ENCODE assay signal across 15 cellular contexts in genomic region chr3:196774845-196775422, GRCh38. TPM values are rescaled to one million over a fixed set of nuclear protein-coding genes. Genes with fewer than 3 reads are reported as not detected.
DNase-seq lines count a peak whose midpoint lies in the region; ATAC-seq and TF ChIP-seq lines count a peak whose summit lies in the region.
"Had no signal": no experiment of that assay in that cellular context is flagged by ENCODE, and none has a peak within 500 bp of the region (broad histone marks: within the 10 kb centered on the region; RNA-seq: fewer than 3 reads in every experiment).

No MANE protein-coding gene starts in this region.

- no peak overlapping the region for H3K9ac ChIP-seq in BLaER1 treated with 17β-estradiol and CSF1 and Interleukin-3, amounts not matched to agents 10 nM and 100 nM

- peak overlapping the region; percentile 1 for H3K4me3 Mint-ChIP-seq in central memory CD8-positive, alpha-beta T cell
- peak overlapping the region in 7 of 10 donors; percentile 3 to 58 (median 37) for H3K4me3 Mint-ChIP-seq in naive thymus-derived CD4-positive, alpha-beta T cell
- H3K4me3 Mint-ChIP-seq: CD14-positive monocyte had no signal

- peaks cover 76% of the 10 kb centered on the region for H3K4me1 Mint-ChIP-seq in central memory CD8-positive, alpha-beta T cell
- H3K4me1 Mint-ChIP-seq in naive thymus-derived CD4-positive, alpha-beta T cell: peaks cover 40 to 91% (median 83%) of the 10 kb centered on the region in 7 donors

- H3K9me3 Mint-ChIP-seq in central memory CD8-positive, alpha-beta T cell: no peaks in the 10 kb centered on the region
- peaks cover 0 to 10% (median 0%) of the 10 kb centered on the region in 11 donors for H3K9me3 Mint-ChIP-seq in naive thymus-derived CD4-positive, alpha-beta T cell

- H4K20me1 ChIP-seq in BLaER1 treated with 17β-estradiol and CSF1 and Interleukin-3, amounts not matched to agents 10 nM and 100 nM: peaks cover 74 to 100% (median 100%) of the 10 kb centered on the region in 11 experiments
- peaks cover 14% of the 10 kb centered on the region; the same call in 1 of the 2 replicates for H4K20me1 ChIP-seq in PC-9 (ENCODE audit: insufficient read depth)

- WGBS in ovary, 3 donors: 92 to 96% (median 96%) methylated on average over 6 of the region's 6 CpGs

- H3K27me3 Mint-ChIP-seq in central memory CD8-positive, alpha-beta T cell: no peaks in the 10 kb centered on the region
- H3K27me3 Mint-ChIP-seq in naive thymus-derived CD4-positive, alpha-beta T cell: no peaks in the 10 kb centered on the region

- H2AFZ ChIP-seq in PC-9: no peak overlapping the region

- no peak overlapping the region for H3K27ac Mint-ChIP-seq in central memory CD8-positive, alpha-beta T cell (ENCODE audit: low read depth)
- peak overlapping the region in 8 of 9 donors; percentile 4 to 89 (median 26) for H3K27ac Mint-ChIP-seq in naive thymus-derived CD4-positive, alpha-beta T cell

- peaks cover 35 to 70% (median 40%) of the 10 kb centered on the region in 10 experiments for H3K4me1 ChIP-seq in BLaER1 treated with 17β-estradiol and CSF1 and Interleukin-3, amounts not matched to agents 10 nM and 100 nM
- peaks cover 11 to 19% of the 10 kb centered on the region in 2 donors for H3K4me1 ChIP-seq in naive thymus-derived CD4-positive, alpha-beta T cell (ENCODE audit: control insufficient read depth in 2 of 2, insufficient read depth in 2 of 2, low read length in 2 of 2)
- H3K4me1 ChIP-seq in PC-9 (replicated peaks; ENCODE audit: insufficient read depth): no peaks in the 10 kb centered on the region
- H3K4me1 ChIP-seq in ovary (ENCODE audit: insufficient read depth): peaks cover 15% of the 10 kb centered on the region

- no peak for ATAC-seq in central memory CD8-positive, alpha-beta T cell (replicated peaks; ENCODE audit: extremely low read depth, poor library complexity, severe bottlenecking)
- no peak for ATAC-seq in naive thymus-derived CD4-positive, alpha-beta T cell
- ATAC-seq in GM21786 (IDR thresholded peaks at IDR 0.05; ENCODE audit: unreplicated experiment): no peak

- no TSS peak for BruUV-seq in PC-9 (replicated peaks; lab: Mats Ljungman, UMichigan)

- TF ChIP-seq CTCF in PC-9 (conservative IDR thresholded peaks at IDR 0.05) (no peak), ovary (IDR thresholded peaks at IDR 0.05) (no peak)

- intact Hi-C loops in naive thymus-derived CD4-positive, alpha-beta T cell (cut with micrococcal nuclease): loop anchor here in 1 of 2 donors (5.0 kb wide), 1 partner anchor 33 kb away; no protein-coding TSS in a partner anchor
- intact Hi-C loops in PC-9 (cut with micrococcal nuclease; ENCODE audit: unreplicated experiment): no loop called here
- intact Hi-C loops in ovary (cut with DNase I): no loop called here

- TF ChIP-seq POLR2A in ovary (IDR thresholded peaks at IDR 0.05): no peak

- peaks cover 6 to 60% (median 45%) of the 10 kb centered on the region in 11 experiments; a peak in 21 of 22 replicates for H3K9me3 ChIP-seq in BLaER1 treated with 17β-estradiol and CSF1 and Interleukin-3, amounts not matched to agents 10 nM and 100 nM (replicated peaks in 1 of 11)
- no peaks in the 10 kb centered on the region for H3K9me3 ChIP-seq in naive thymus-derived CD4-positive, alpha-beta T cell (ENCODE audit: control insufficient read depth in 2 of 3, low read length in 3 of 3)
- peaks cover 4% of the 10 kb centered on the region for H3K9me3 ChIP-seq in PC-9 (ENCODE audit: insufficient read depth, low read depth)
- H3K9me3 ChIP-seq in ovary: no peaks in the 10 kb centered on the region

- POLR2A ChIA-PET in naive thymus-derived CD4-positive, alpha-beta T cell (lab: Charles Lee): no interaction called here
- POLR2A ChIA-PET in PC-9 (lab: Charles Lee; ENCODE audit: unreplicated experiment): interaction anchor here (0.6 kb wide), 1 partner anchor 124 kb away, joined by 8 read pairs; no protein-coding TSS in a partner anchor

- no peaks in the 10 kb centered on the region for H3K9me2 ChIP-seq in PC-9 (ENCODE audit: insufficient read depth)

- H3K4me3 ChIP-seq in BLaER1 treated with 17β-estradiol and CSF1 and Interleukin-3, amounts not matched to agents 10 nM and 100 nM: no peak overlapping the region
- no peak overlapping the region for H3K4me3 ChIP-seq in naive thymus-derived CD4-positive, alpha-beta T cell (ENCODE audit: low read length)
- H3K4me3 ChIP-seq in PC-9 (no peak overlapping the region), ovary (no peak overlapping the region)

- no peak for TF ChIP-seq EP300 in ovary (IDR thresholded peaks at IDR 0.05)

- H3F3A ChIP-seq in PC-9 (ENCODE audit: insufficient read depth, low read depth): peaks cover 11% of the 10 kb centered on the region; the same call in 1 of the 2 replicates

- H3K79me2 ChIP-seq in PC-9 (ENCODE audit: low read depth): peaks cover 94% of the 10 kb centered on the region

- H3K36me3 ChIP-seq in BLaER1 treated with 17β-estradiol and CSF1 and Interleukin-3, amounts not matched to agents 10 nM and 100 nM: peaks cover 48 to 83% (median 60%) of the 10 kb centered on the region in 11 experiments
- peaks cover 0 to 8% (median 0%) of the 10 kb centered on the region in 3 experiments for H3K36me3 ChIP-seq in naive thymus-derived CD4-positive, alpha-beta T cell (ENCODE audit: control insufficient read depth in 2 of 3, insufficient read depth in 3 of 3, low read length in 3 of 3)
- peaks cover 4% of the 10 kb centered on the region for H3K36me3 ChIP-seq in PC-9 (ENCODE audit: low read depth)
- no peaks in the 10 kb centered on the region for H3K36me3 ChIP-seq in ovary

- H3K4me2 ChIP-seq in BLaER1 treated with 17β-estradiol and CSF1 and Interleukin-3, amounts not matched to agents 10 nM and 100 nM: peak overlapping the region; percentile 33 to 81 (median 58); a peak in 17 of 22 replicates
- H3K4me2 ChIP-seq in PC-9: no peak overlapping the region

- peaks cover 15% of the 10 kb centered on the region for H3K36me3 Mint-ChIP-seq in central memory CD8-positive, alpha-beta T cell (ENCODE audit: insufficient read depth)
- H3K36me3 Mint-ChIP-seq in naive thymus-derived CD4-positive, alpha-beta T cell: peaks cover 3 to 46% (median 32%) of the 10 kb centered on the region in 5 donors

- CTCF ChIA-PET in naive thymus-derived CD4-positive, alpha-beta T cell (lab: Charles Lee): no interaction called here
- CTCF ChIA-PET in PC-9 (lab: Charles Lee): no interaction called here

- DNase-seq in HCEC 1CT: peak; percentile 24
- no peak for DNase-seq in central memory CD8-positive, alpha-beta T cell (ENCODE audit: low spot score in 2 of 2)
- no peak for DNase-seq in naive thymus-derived CD4-positive, alpha-beta T cell
- DNase-seq in PC-9: no peak
- no peak for DNase-seq in ovary
- no peak for DNase-seq in DMS53 treated with DMSO at 0.1 percent for 48 hours (lab: John Stamatoyannopoulos, UW; ENCODE audit: unreplicated experiment)
- DNase-seq: activated T-cell treated with anti-CD3 and anti-CD28 coated beads, Interleukin-2, amount 50 U/mL, for 1 hour; islet precursor cell; NCI-H1105; NCI-H69; SHP77 had no signal

- H3K27ac ChIP-seq in BLaER1 treated with 17β-estradiol and CSF1 and Interleukin-3, amounts not matched to agents 10 nM and 100 nM: peak overlapping the region in 5 of 11 experiments; percentile 1 to 45 (median 19); a peak in 4 of 22 replicates
- H3K27ac ChIP-seq in naive thymus-derived CD4-positive, alpha-beta T cell (ENCODE audit: low read depth, low read length): no peak overlapping the region
- H3K27ac ChIP-seq in PC-9 (no peak overlapping the region), ovary (no peak overlapping the region)
- H3K27ac ChIP-seq: VCaP had no signal

- H3K27me3 ChIP-seq in BLaER1 treated with 17β-estradiol and CSF1 and Interleukin-3, amounts not matched to agents 10 nM and 100 nM: no peaks in the 10 kb centered on the region
- H3K27me3 ChIP-seq in naive thymus-derived CD4-positive, alpha-beta T cell (ENCODE audit: control insufficient read depth in 2 of 2, insufficient read depth in 2 of 2, low read length in 2 of 2): no peaks in the 10 kb centered on the region
- no peaks in the 10 kb centered on the region for H3K27me3 ChIP-seq in PC-9 (ENCODE audit: insufficient read depth, low read depth)
- H3K27me3 ChIP-seq in ovary: no peaks in the 10 kb centered on the region

RNA-seq across cellular contexts. Expression of gene PAK2, which starts 35.3 kb away (rescaled TPM):
- total RNA-seq in naive thymus-derived CD4-positive, alpha-beta T cell: 10 to 100 TPM; 57.7 to 97.3 (median 79.7) TPM
- 10 to 100 TPM; 25.8 to 30.8 TPM for polyA plus RNA-seq in naive thymus-derived CD4-positive, alpha-beta T cell
- total RNA-seq in PC-9 (2021): 78.6 and 113 TPM in 2 replicates
- 10 to 100 TPM; 24.2 to 57.3 (median 44.2) TPM for total RNA-seq in ovary
- polyA plus RNA-seq in ovary: 10 to 100 TPM; 17.0 to 59.5 TPM
